ENCODE assay signal across 8 cellular contexts in genomic region chr12:11862794-11863193, GRCh38.
DNase-seq lines count a peak whose midpoint lies in the region; ATAC-seq and TF ChIP-seq lines count a peak whose summit lies in the region.

No MANE protein-coding gene starts in this region.

- no peaks in the 10 kb centered on the region for H3K27me3 ChIP-seq in spleen (replicated peaks in 1 of 7)

- H3K4me3 ChIP-seq in spleen, result no peak overlapping the region

- peaks cover 0 to 80% (median 8%) of the 10 kb centered on the region in 6 donors for H3K36me3 ChIP-seq in spleen

- intact Hi-C loops in spleen (cut with DNase I; ENCODE audit: low total_unique reads), result no loop called here

- 47 to 68% (median 52%) methylated on average over 5 of the region's 5 CpGs for WGBS in spleen, 5 donors

- ATAC-seq in HG03521 (IDR thresholded peaks at IDR 0.05; ENCODE audit: unreplicated experiment), result no peak

- peaks cover 4 to 20% (median 17%) of the 10 kb centered on the region in 8 donors for H3K9me3 ChIP-seq in spleen

- H3K4me1 ChIP-seq in spleen, result peaks cover 20 to 50% (median 38%) of the 10 kb centered on the region in 6 donors

- H3K27ac ChIP-seq in angular gyrus (ENCODE audit: low read depth, low read length), result peak overlapping the region; percentile 49
- peak overlapping the region; percentile 33 to 81 (median 78) for H3K27ac ChIP-seq in spleen

- DNase-seq in GM20000 (ENCODE audit: low spot score) (peak; percentile 14), iPS-NIHi11 (ENCODE audit: low spot score) (peak; percentile 31), spleen (no peak), RKO (ENCODE audit: low spot score) (no peak)
- DNase-seq in stimulated activated CD4-positive, alpha-beta T cell treated with anti-CD3 and anti-CD28 coated beads, Interleukin-15, amount 100 ng/mL, for 24 hours, result no peak
- no peak for DNase-seq in stimulated activated naive CD4-positive, alpha-beta T cell (lab: John Stamatoyannopoulos, UW)

- TF ChIP-seq CTCF in GM20000 (IDR thresholded peaks at IDR 0.05; ENCODE audit: extremely low read depth, missing control alignments) (no peak), spleen (IDR thresholded peaks at IDR 0.05 in 8 of 11, conservative IDR thresholded peaks at IDR 0.05 in 3 of 11) (no peak)

- no peak for TF ChIP-seq POLR2A in spleen (IDR thresholded peaks at IDR 0.05)

Comparison
In these comparisons a context has a peak if more than half of its experiments do, and no peak if none do; other contexts are left out.
1. DNase-seq: peak in GM20000 (single experiment) and iPS-NIHi11 (single experiment); none in spleen (single experiment), stimulated activated CD4-positive, alpha-beta T cell treated with anti-CD3 and anti-CD28 coated beads, Interleukin-15, amount 100 ng/mL, for 24 hours (single experiment), stimulated activated naive CD4-positive, alpha-beta T cell (0 of 6) and RKO (single experiment).